ENCODE assay signal across 10 cellular contexts in genomic region chr2:6352247-6352646, GRCh38.
DNase-seq lines count a peak whose midpoint lies in the region; ATAC-seq and TF ChIP-seq lines count a peak whose summit lies in the region.
"Had no signal": no experiment of that assay in that cellular context is flagged by ENCODE, and none has a peak within 500 bp of the region (broad histone marks: within the 10 kb centered on the region; RNA-seq: fewer than 3 reads in every experiment).

No MANE protein-coding gene starts in this region.

- H3K27ac ChIP-seq in SJCRH30, result no peak overlapping the region
- no peak overlapping the region for H3K27ac ChIP-seq in esophagus muscularis mucosa (replicated peaks in 1 of 4)
- H3K27ac ChIP-seq: colonic mucosa had no signal

- CTCF ChIA-PET in GM10248 (lab: Yijun Ruan, JAX), result interaction anchor here (1.4 kb wide), 2 partner anchors 14 to 39 kb away, joined by 3 read pairs; no protein-coding TSS in a partner anchor

- H3K36me3 ChIP-seq in SJCRH30 (no peaks in the 10 kb centered on the region), esophagus muscularis mucosa (no peaks in the 10 kb centered on the region)
- H3K36me3 ChIP-seq: colonic mucosa had no signal

- H3K27me3 ChIP-seq in SJCRH30 (no peaks in the 10 kb centered on the region), esophagus muscularis mucosa (no peaks in the 10 kb centered on the region)
- H3K27me3 ChIP-seq: colonic mucosa had no signal

- no peaks in the 10 kb centered on the region for H3K4me1 ChIP-seq in SJCRH30
- H3K4me1 ChIP-seq in esophagus muscularis mucosa, result no peaks in the 10 kb centered on the region
- H3K4me1 ChIP-seq: colonic mucosa had no signal

- H3K9me3 ChIP-seq in SJCRH30 (replicated peaks) (no peaks in the 10 kb centered on the region), esophagus muscularis mucosa (no peaks in the 10 kb centered on the region)
- H3K9me3 ChIP-seq: colonic mucosa had no signal

- POLR2A ChIA-PET in GM10248 (lab: Yijun Ruan, JAX), result no interaction called here

- H3K4me3 ChIP-seq in SJCRH30, result no peak overlapping the region
- H3K4me3 ChIP-seq in esophagus muscularis mucosa, result no peak overlapping the region
- H3K4me3 ChIP-seq: colonic mucosa had no signal

- 81% methylated on average over 4 of the region's 5 CpGs for WGBS in esophagus muscularis mucosa

- DNase-seq in GM10248 (ENCODE audit: extremely low spot score) (peak; percentile 52), SK-N-DZ (ENCODE audit: low spot score) (no peak), SJCRH30 (no peak), erythroblast (lab: John Stamatoyannopoulos, UW) (no peak), esophagus muscularis mucosa (ENCODE audit: extremely low spot score) (no peak)

- no peak for TF ChIP-seq EP300 in esophagus muscularis mucosa (IDR thresholded peaks at IDR 0.05)

- TF ChIP-seq POLR2A in erythroblast (IDR thresholded peaks at IDR 0.05; ENCODE audit: low read length) (no peak), esophagus muscularis mucosa (IDR thresholded peaks at IDR 0.05; ENCODE audit: low read depth) (no peak)

- intact Hi-C loops in esophagus muscularis mucosa (cut with DNase I), result loop anchor here (5.0 kb wide), 1 partner anchor 420 kb away; no protein-coding TSS in a partner anchor

- TF ChIP-seq CTCF in GM10248 (IDR thresholded peaks at IDR 0.05; ENCODE audit: control extremely low read depth, extremely low read depth, low read depth, missing control alignments) (no peak), esophagus muscularis mucosa (IDR thresholded peaks at IDR 0.05) (no peak)

- ATAC-seq in GM19372 (IDR thresholded peaks at IDR 0.05; ENCODE audit: low read depth, unreplicated experiment) (peak; percentile 79), HG02798 (IDR thresholded peaks at IDR 0.05; ENCODE audit: poor library complexity, unreplicated experiment) (peak; percentile 81), HG03469 (IDR thresholded peaks at IDR 0.05; ENCODE audit: unreplicated experiment) (peak; percentile 83)
- ATAC-seq: activated T-helper 17 cell treated with anti-CD3 and anti-CD28 coated beads, Interleukin-2, amount 50 U/mL, for 72 hours had no signal
